Comparison of ENCODE assay signal across 17 cellular contexts in the genomic region with DNA sequence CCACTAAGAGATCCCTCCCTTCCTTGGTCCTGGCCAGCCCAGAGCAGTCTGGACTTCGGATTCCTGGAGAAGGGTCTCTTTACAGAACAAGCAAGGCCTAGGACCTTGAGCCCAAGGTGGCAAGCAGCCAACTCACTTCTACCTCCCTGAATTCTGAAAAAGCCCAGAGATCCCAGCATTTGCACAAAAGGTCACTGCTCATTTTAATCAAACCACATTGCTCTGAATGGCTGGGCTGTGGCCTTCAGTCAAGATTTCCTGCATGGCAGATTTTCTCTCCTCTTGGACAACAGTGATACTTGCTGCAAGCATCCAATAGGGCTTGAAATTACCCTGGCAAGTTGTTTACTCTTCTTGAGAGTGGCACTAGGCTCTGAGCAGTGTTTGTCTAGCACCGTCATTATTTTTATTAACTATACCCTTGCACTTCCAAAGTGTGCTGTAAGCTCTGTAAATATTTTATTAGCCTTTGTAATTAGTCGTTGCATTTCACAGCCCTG.
DNase-seq lines count a peak whose midpoint lies in the region; ATAC-seq, FAIRE-seq and TF ChIP-seq lines count a peak whose summit lies in the region.
"Had no signal": no experiment of that assay in that cellular context is flagged by ENCODE, and none has a peak within 500 bp of the region (broad histone marks: within the 10 kb centered on the region; RNA-seq: fewer than 3 reads in every experiment).

No MANE protein-coding gene starts in this region.

- H2AK5ac ChIP-seq in H1 (ENCODE audit: low read depth, low read length) (no peak overlapping the region), neuronal stem cell (ENCODE audit: low read depth, low read length) (no peak overlapping the region)

- H2AFZ ChIP-seq in H1 (ENCODE audit: low read length) (no peak overlapping the region), neuronal stem cell (ENCODE audit: low read length) (no peak overlapping the region)

- 0 out of 2 replicates have a peak overlapping the region, but pooled peaks have one; percentile 9 for H3K18ac ChIP-seq in H1 (ENCODE audit: extremely low read depth, low read length)
- H3K18ac ChIP-seq in neuronal stem cell (ENCODE audit: low read length), result peak overlapping the region; percentile 6

- DNase-seq in DMS53 treated with DMSO at 0.1 percent for 48 hours (lab: John Stamatoyannopoulos, UW; ENCODE audit: unreplicated experiment) (peak; percentile 76), NCI-H2196 treated with DMSO at 0.1 percent for 48 hours (lab: John Stamatoyannopoulos, UW; ENCODE audit: unreplicated experiment) (peak; percentile 33), H1 (ENCODE audit: low read depth in 1 of 2, low spot score in 2 of 2) (no peak), neuronal stem cell (ENCODE audit: low spot score) (no peak), coronary artery (ENCODE audit: low spot score) (no peak), epidermal melanocyte (ENCODE audit: insufficient read length, low spot score) (no peak), GF-D8 (lab: John Stamatoyannopoulos, UW) (no peak)
- no peak for DNase-seq in stimulated activated effector memory CD8-positive, alpha-beta T cell treated with anti-CD3 and anti-CD28 coated beads, Interleukin-12 subunit alpha, Interleukin-12 subunit beta, amount 100 ng/mL, for 72 hours (ENCODE audit: low spot score in 2 of 2)
- DNase-seq: activated CD8-positive, alpha-beta memory T cell treated with anti-CD3 and anti-CD28 coated beads, Interleukin-2, amount 10 ng/mL, durations not matched to agents 7 days and 5 days; activated naive CD4-positive, alpha-beta T cell treated with anti-CD3 and anti-CD28 coated beads, Interleukin-2, amount 10 ng/mL, durations not matched to agents 7 days and 5 days; DND-41; KBM-7; OCI-M1; stimulated activated CD4-positive, alpha-beta T cell treated with anti-CD3 and anti-CD28 coated beads, Interleukin-12 subunit alpha, Interleukin-12 subunit beta, amount 100 ng/mL, for 4 hours had no signal

- no peak overlapping the region for H3K14ac ChIP-seq in H1 (ENCODE audit: insufficient read length)
- H3K14ac ChIP-seq in neuronal stem cell (ENCODE audit: low read length), result no peak overlapping the region

- H2BK120ac ChIP-seq in H1 (replicated peaks; ENCODE audit: low read depth, low read length) (no peak overlapping the region), neuronal stem cell (ENCODE audit: low read depth, low read length) (no peak overlapping the region)

- no peak for TF ChIP-seq EP300 in H1 (IDR thresholded peaks at IDR 0.05; ENCODE audit: borderline replicate concordance in 1 of 2, low read depth in 2 of 2, low read length in 2 of 2)

- peaks cover 0 to 3% of the 10 kb centered on the region in 2 experiments; a peak in 1 of 4 replicates for H3K9me3 ChIP-seq in H1 (ENCODE audit: insufficient read depth in 2 of 2, low read depth in 1 of 2, low read length in 1 of 2)
- no peaks in the 10 kb centered on the region for H3K9me3 ChIP-seq in neuronal stem cell (replicated peaks in 1 of 2; ENCODE audit: control insufficient read depth in 2 of 2, insufficient read depth in 1 of 2, low read depth in 1 of 2, low read length in 2 of 2)
- H3K9me3 ChIP-seq: suprapubic skin had no signal

- H3K27ac Mint-ChIP-seq in stimulated activated effector memory CD8-positive, alpha-beta T cell treated with anti-CD3 and anti-CD28 coated beads, Interleukin-12 subunit alpha, Interleukin-12 subunit beta, amount 100 ng/mL, for 72 hours, result no peak overlapping the region
- H3K27ac Mint-ChIP-seq: activated CD8-positive, alpha-beta memory T cell treated with anti-CD3 and anti-CD28 coated beads, Interleukin-2, amount 10 ng/mL, durations not matched to agents 7 days and 5 days; activated naive CD4-positive, alpha-beta T cell treated with anti-CD3 and anti-CD28 coated beads, Interleukin-2, amount 10 ng/mL, durations not matched to agents 7 days and 5 days; WTC11 had no signal

- no peaks in the 10 kb centered on the region for H4K20me1 ChIP-seq in H1 (replicated peaks in 1 of 2; ENCODE audit: control insufficient read depth in 1 of 2, insufficient read depth in 2 of 2, low read length in 2 of 2)

- no peaks in the 10 kb centered on the region for H3K4me1 Mint-ChIP-seq in stimulated activated effector memory CD8-positive, alpha-beta T cell treated with anti-CD3 and anti-CD28 coated beads, Interleukin-12 subunit alpha, Interleukin-12 subunit beta, amount 100 ng/mL, for 72 hours
- H3K4me1 Mint-ChIP-seq: activated naive CD4-positive, alpha-beta T cell treated with anti-CD3 and anti-CD28 coated beads, Interleukin-2, amount 10 ng/mL, durations not matched to agents 7 days and 5 days had no signal

- H2BK5ac ChIP-seq in H1 (ENCODE audit: low read depth, low read length) (no peak overlapping the region), neuronal stem cell (ENCODE audit: low read length) (no peak overlapping the region)

- 0 out of 2 replicates have a peak overlapping the region, but pooled peaks have one; percentile 64 for H2BK20ac ChIP-seq in H1 (ENCODE audit: low read length)

- H3K9me3 Mint-ChIP-seq in stimulated activated effector memory CD8-positive, alpha-beta T cell treated with anti-CD3 and anti-CD28 coated beads, Interleukin-12 subunit alpha, Interleukin-12 subunit beta, amount 100 ng/mL, for 72 hours, result no peaks in the 10 kb centered on the region
- H3K9me3 Mint-ChIP-seq: activated naive CD4-positive, alpha-beta T cell treated with anti-CD3 and anti-CD28 coated beads, Interleukin-2, amount 10 ng/mL, durations not matched to agents 7 days and 5 days had no signal

- H4K91ac ChIP-seq in H1 (replicated peaks; ENCODE audit: insufficient read length, low read length), result no peak overlapping the region
- no peak overlapping the region for H4K91ac ChIP-seq in neuronal stem cell (ENCODE audit: low read depth, low read length, poor library complexity)

- no peak overlapping the region for H2BK12ac ChIP-seq in H1 (ENCODE audit: low read depth, low read length)
- no peak overlapping the region for H2BK12ac ChIP-seq in neuronal stem cell (ENCODE audit: low read length)

- H3K79me2 ChIP-seq in H1 (ENCODE audit: control insufficient read depth in 1 of 2, insufficient read depth in 2 of 2, low read length in 2 of 2), result no peaks in the 10 kb centered on the region

- H3K4me3 Mint-ChIP-seq in stimulated activated effector memory CD8-positive, alpha-beta T cell treated with anti-CD3 and anti-CD28 coated beads, Interleukin-12 subunit alpha, Interleukin-12 subunit beta, amount 100 ng/mL, for 72 hours, result no peak overlapping the region
- H3K4me3 Mint-ChIP-seq: activated CD8-positive, alpha-beta memory T cell treated with anti-CD3 and anti-CD28 coated beads, Interleukin-2, amount 10 ng/mL, durations not matched to agents 7 days and 5 days; activated naive CD4-positive, alpha-beta T cell treated with anti-CD3 and anti-CD28 coated beads, Interleukin-2, amount 10 ng/mL, durations not matched to agents 7 days and 5 days had no signal

- no peak for TF ChIP-seq CTCF in H1 (IDR thresholded peaks at IDR 0.05; ENCODE audit: control extremely low read depth in 1 of 3, insufficient read depth in 1 of 3, low read depth in 1 of 3, low read length in 3 of 3)
- no peak for TF ChIP-seq CTCF in coronary artery (IDR thresholded peaks at IDR 0.05)

- no peak for TF ChIP-seq POLR2A in H1 (IDR thresholded peaks at IDR 0.05; ENCODE audit: control extremely low read depth in 1 of 2, low read depth in 2 of 2, low read length in 2 of 2)

- H3K79me1 ChIP-seq in H1 (ENCODE audit: low read depth, low read length) (no peaks in the 10 kb centered on the region), neuronal stem cell (ENCODE audit: low read depth, low read length) (no peaks in the 10 kb centered on the region)

- ATAC-seq in stimulated activated effector memory CD8-positive, alpha-beta T cell treated with anti-CD3 and anti-CD28 coated beads, Interleukin-12 subunit alpha, Interleukin-12 subunit beta, amount 100 ng/mL, for 72 hours, result no peak
- ATAC-seq: activated CD8-positive, alpha-beta memory T cell treated with anti-CD3 and anti-CD28 coated beads, Interleukin-2, amount 10 ng/mL, durations not matched to agents 7 days and 5 days; HCT116 had no signal

- H3K56ac ChIP-seq in H1 (replicated peaks; ENCODE audit: insufficient read length, low read depth, low read length), result no peak overlapping the region

- CTCF ChIA-PET in H1 (lab: Charles Lee; ENCODE audit: partially characterized antibody), result no interaction called here

- no peak overlapping the region for H3K4me3 ChIP-seq in H1 (ENCODE audit: extremely low read depth in 1 of 4, insufficient read depth in 2 of 4, low read depth in 3 of 4, low read length in 4 of 4)
- H3K4me3 ChIP-seq in neuronal stem cell (ENCODE audit: low read length in 2 of 2), result no peak overlapping the region
- no peak overlapping the region for H3K4me3 ChIP-seq in coronary artery
- H3K4me3 ChIP-seq: suprapubic skin had no signal

- no peak overlapping the region for H4K5ac ChIP-seq in H1 (ENCODE audit: insufficient read length, low read depth, low read length)

- POLR2A ChIA-PET in H1 (lab: Charles Lee; ENCODE audit: partially characterized antibody), result interaction anchor here (1.3 kb wide), 1 partner anchor 16 kb away, joined by 3 read pairs; no protein-coding TSS in a partner anchor

- no peak overlapping the region for H4K8ac ChIP-seq in H1 (ENCODE audit: extremely low read depth, insufficient read depth, low read length)
- H4K8ac ChIP-seq in neuronal stem cell (ENCODE audit: low read depth, low read length), result no peak overlapping the region

- H3K36me3 ChIP-seq in H1 (ENCODE audit: control insufficient read depth in 2 of 4, insufficient read depth in 4 of 4, low read length in 3 of 4) (no peaks in the 10 kb centered on the region), neuronal stem cell (replicated peaks in 1 of 2; ENCODE audit: control insufficient read depth in 2 of 2, insufficient read depth in 2 of 2, low read length in 2 of 2) (no peaks in the 10 kb centered on the region)
- H3K36me3 ChIP-seq: suprapubic skin had no signal

- peaks cover 0 to 15% (median 6%) of the 10 kb centered on the region in 4 experiments; a peak in 4 of 7 replicates for H3K4me1 ChIP-seq in H1 (replicated peaks in 1 of 4; ENCODE audit: control insufficient read depth in 3 of 4, insufficient read depth in 4 of 4, low read length in 3 of 4)
- H3K4me1 ChIP-seq in neuronal stem cell (ENCODE audit: control insufficient read depth in 2 of 2, insufficient read depth in 1 of 2, low read depth in 1 of 2, low read length in 2 of 2), result peaks cover 0 to 8% of the 10 kb centered on the region in 2 donors
- H3K4me1 ChIP-seq: suprapubic skin had no signal

- H3K27me3 ChIP-seq in H1 (replicated peaks in 1 of 4; ENCODE audit: control insufficient read depth in 3 of 4, extremely low read depth in 1 of 4, insufficient read depth in 3 of 4, low read length in 3 of 4), result no peaks in the 10 kb centered on the region
- H3K27me3 ChIP-seq in neuronal stem cell (ENCODE audit: control insufficient read depth in 3 of 3, insufficient read depth in 3 of 3, low read depth in 1 of 3, low read length in 3 of 3), result no peaks in the 10 kb centered on the region
- H3K27me3 ChIP-seq: suprapubic skin had no signal

- H3K4me2 ChIP-seq in H1 (ENCODE audit: insufficient read depth in 1 of 2, low read depth in 2 of 2, low read length in 2 of 2) (peak overlapping the region; percentile 43 to 45; a peak in 1 of 4 replicates), neuronal stem cell (ENCODE audit: insufficient read depth, low read length, poor library complexity, severe bottlenecking) (no peak overlapping the region)

- no peaks in the 10 kb centered on the region for H3K36me3 Mint-ChIP-seq in stimulated activated effector memory CD8-positive, alpha-beta T cell treated with anti-CD3 and anti-CD28 coated beads, Interleukin-12 subunit alpha, Interleukin-12 subunit beta, amount 100 ng/mL, for 72 hours
- H3K36me3 Mint-ChIP-seq: activated CD8-positive, alpha-beta memory T cell treated with anti-CD3 and anti-CD28 coated beads, Interleukin-2, amount 10 ng/mL, durations not matched to agents 7 days and 5 days; activated naive CD4-positive, alpha-beta T cell treated with anti-CD3 and anti-CD28 coated beads, Interleukin-2, amount 10 ng/mL, durations not matched to agents 7 days and 5 days had no signal

- H3K4ac ChIP-seq in H1 (replicated peaks; ENCODE audit: insufficient read length, low read depth, low read length) (no peak overlapping the region), neuronal stem cell (ENCODE audit: low read length) (no peak overlapping the region)

- no peak for TF ChIP-seq RAD21 in H1 (IDR thresholded peaks at IDR 0.05 in 1 of 2, conservative IDR thresholded peaks at IDR 0.05 in 1 of 2; ENCODE audit: low read depth in 2 of 2, low read length in 2 of 2)

- H3K27ac ChIP-seq in H1 (ENCODE audit: low read depth, low read length) (no peak overlapping the region), neuronal stem cell (replicated peaks; ENCODE audit: low read length) (no peak overlapping the region), coronary artery (no peak overlapping the region)
- H3K27ac ChIP-seq: suprapubic skin had no signal

- 95% methylated on average over 3 of the region's 3 CpGs; no CpG with 5 or more reads in 1 of the 2 experiments for WGBS in H1 (ENCODE audit: extremely low coverage in 1 of 2, insufficient coverage in 1 of 2, insufficient read length in 1 of 2, insufficient replicate concordance in 2 of 2, low coverage in 1 of 2, low lambda C conversion rate in 2 of 2, missing lambda C conversion rate in 1 of 2), 2 experiments
- no CpG with 5 or more reads among the region's 3 CpGs for WGBS in neuronal stem cell (ENCODE audit: extremely low coverage in 2 of 2, insufficient read length in 2 of 2, insufficient replicate concordance in 1 of 2), 2 donors

- no peak overlapping the region; the same call in 1 of the 2 replicates for H2BK15ac ChIP-seq in H1 (ENCODE audit: low read length)
- H2BK15ac ChIP-seq in neuronal stem cell (ENCODE audit: low read length), result no peak overlapping the region

- no peak for FAIRE-seq in H1 (lab: Jason Lieb, UNC)

- H3K23me2 ChIP-seq in H1 (ENCODE audit: low read depth, low read length), result no peaks in the 10 kb centered on the region

- no peak overlapping the region for H3K23ac ChIP-seq in H1 (ENCODE audit: insufficient read length)
- no peak overlapping the region for H3K23ac ChIP-seq in neuronal stem cell (ENCODE audit: low read depth, low read length, poor library complexity)

- H3K9ac ChIP-seq in H1 (replicated peaks in 1 of 4; ENCODE audit: extremely low read depth in 1 of 4, low read depth in 3 of 4, low read length in 3 of 4) (no peak overlapping the region), neuronal stem cell (ENCODE audit: low read depth, low read length, poor library complexity) (no peak overlapping the region)

Comparison
In these comparisons a context has a peak if more than half of its experiments do, and no peak if none do; other contexts are left out.
1. DNase-seq: peak in DMS53 treated with DMSO at 0.1 percent for 48 hours (single experiment) and NCI-H2196 treated with DMSO at 0.1 percent for 48 hours (single experiment); none in H1 (0 of 2), neuronal stem cell (single experiment), stimulated activated effector memory CD8-positive, alpha-beta T cell treated with anti-CD3 and anti-CD28 coated beads, Interleukin-12 subunit alpha, Interleukin-12 subunit beta, amount 100 ng/mL, for 72 hours (0 of 2), coronary artery (single experiment), epidermal melanocyte (single experiment) and GF-D8 (single experiment).